In genomic region chr3:156859578-156859977, GRCh38 we compare ENCODE assay signal across 13 cellular contexts. TPM values are rescaled to one million over a fixed set of nuclear protein-coding genes. Genes with fewer than 3 reads are reported as not detected.
DNase-seq lines count a peak whose midpoint lies in the region; ATAC-seq, FAIRE-seq and TF ChIP-seq lines count a peak whose summit lies in the region.
"Had no signal": no experiment of that assay in that cellular context is flagged by ENCODE, and none has a peak within 500 bp of the region (broad histone marks: within the 10 kb centered on the region; RNA-seq: fewer than 3 reads in every experiment).

No MANE protein-coding gene starts in this region.

- TF ChIP-seq CTCF in CD8-positive, alpha-beta T cell (IDR thresholded peaks at IDR 0.05), result no peak

- peak; percentile 77 for FAIRE-seq in GM12891 (lab: Jason Lieb, UNC)

- no peak for TF ChIP-seq POLR2A in GM12891 (IDR thresholded peaks at IDR 0.05; ENCODE audit: low read depth, low read length)

- H3K4me1 ChIP-seq in CD8-positive, alpha-beta T cell (ENCODE audit: insufficient read depth, low read length), result no peaks in the 10 kb centered on the region

- no peak overlapping the region for H3K4me3 Mint-ChIP-seq in CD8-positive, alpha-beta T cell
- no peak overlapping the region for H3K4me3 Mint-ChIP-seq in immature natural killer cell
- H3K4me3 Mint-ChIP-seq: stimulated activated effector memory CD8-positive, alpha-beta T cell treated with anti-CD3 and anti-CD28 coated beads, Interleukin-12 subunit alpha, Interleukin-12 subunit beta, amount 100 ng/mL, for 72 hours had no signal

- intact Hi-C loops in CD8-positive, alpha-beta T cell (cut with DNase I, micrococcal nuclease), result no loop called here

- H3K27me3 Mint-ChIP-seq in CD8-positive, alpha-beta T cell (ENCODE audit: low read depth), result no peaks in the 10 kb centered on the region
- H3K27me3 Mint-ChIP-seq in immature natural killer cell (ENCODE audit: low read depth in 3 of 3), result peaks cover 0 to 2% (median 1%) of the 10 kb centered on the region in 3 donors

- H3K4me3 ChIP-seq in CD8-positive, alpha-beta T cell (ENCODE audit: low read depth, low read length), result no peak overlapping the region
- H3K4me3 ChIP-seq: MG63 had no signal

- no peaks in the 10 kb centered on the region for H3K36me3 ChIP-seq in CD8-positive, alpha-beta T cell (ENCODE audit: insufficient read depth, low read length)
- H3K36me3 ChIP-seq: MG63 had no signal

- H3K9me3 ChIP-seq in CD8-positive, alpha-beta T cell (ENCODE audit: low read length), result no peaks in the 10 kb centered on the region
- H3K9me3 ChIP-seq: MG63 had no signal

- no peaks in the 10 kb centered on the region for H3K36me3 Mint-ChIP-seq in CD8-positive, alpha-beta T cell
- no peaks in the 10 kb centered on the region for H3K36me3 Mint-ChIP-seq in immature natural killer cell
- H3K36me3 Mint-ChIP-seq: stimulated activated effector memory CD8-positive, alpha-beta T cell treated with anti-CD3 and anti-CD28 coated beads, Interleukin-12 subunit alpha, Interleukin-12 subunit beta, amount 100 ng/mL, for 72 hours had no signal

- DNase-seq in GM12891 (ENCODE audit: insufficient read length, low spot score) (no peak), substantia nigra (lab: John Stamatoyannopoulos, UW) (no peak), immature natural killer cell (no peak)
- DNase-seq in CD8-positive, alpha-beta T cell, result no peak
- DNase-seq in effector CD8-positive, alpha-beta T cell (lab: John Stamatoyannopoulos, UW), result no peak
- DNase-seq: activated CD8-positive, alpha-beta memory T cell treated with anti-CD3 and anti-CD28 coated beads, Interleukin-2, amount 50 U/mL, for 4 hours; MG63; NK-92 treated with Interleukin-12 subunit alpha and Interleukin-12 subunit beta, amount 100 ng/mL, for 24 hours had no signal

- no peaks in the 10 kb centered on the region for H3K27me3 ChIP-seq in CD8-positive, alpha-beta T cell (ENCODE audit: insufficient read depth, low read length)
- H3K27me3 ChIP-seq: MG63 had no signal

- H3K27ac Mint-ChIP-seq in CD8-positive, alpha-beta T cell, result no peak overlapping the region
- H3K27ac Mint-ChIP-seq in immature natural killer cell, result no peak overlapping the region
- H3K27ac Mint-ChIP-seq: stimulated activated effector memory CD8-positive, alpha-beta T cell treated with anti-CD3 and anti-CD28 coated beads, Interleukin-12 subunit alpha, Interleukin-12 subunit beta, amount 100 ng/mL, for 72 hours had no signal

- ATAC-seq in GM19351 (IDR thresholded peaks at IDR 0.05; ENCODE audit: unreplicated experiment) (peak; percentile 100), HG02759 (IDR thresholded peaks at IDR 0.05; ENCODE audit: unreplicated experiment) (peak; percentile 93), HG03469 (IDR thresholded peaks at IDR 0.05; ENCODE audit: unreplicated experiment) (peak; percentile 98)
- no peak for ATAC-seq in CD8-positive, alpha-beta T cell
- ATAC-seq: stimulated activated effector memory CD8-positive, alpha-beta T cell treated with anti-CD3 and anti-CD28 coated beads, Interleukin-12 subunit alpha, Interleukin-12 subunit beta, amount 100 ng/mL, for 72 hours had no signal

- H3K27ac ChIP-seq in CD8-positive, alpha-beta T cell (ENCODE audit: low read depth, low read length), result no peak overlapping the region
- no peak overlapping the region for H3K27ac ChIP-seq in substantia nigra (ENCODE audit: low read depth, low read length, poor library complexity, severe bottlenecking)

- H3K9me3 Mint-ChIP-seq in CD8-positive, alpha-beta T cell, result no peaks in the 10 kb centered on the region
- no peaks in the 10 kb centered on the region for H3K9me3 Mint-ChIP-seq in immature natural killer cell
- H3K9me3 Mint-ChIP-seq: stimulated activated effector memory CD8-positive, alpha-beta T cell treated with anti-CD3 and anti-CD28 coated beads, Interleukin-12 subunit alpha, Interleukin-12 subunit beta, amount 100 ng/mL, for 72 hours had no signal

- CTCF ChIA-PET in CD8-positive, alpha-beta T cell (lab: Charles Lee), result no interaction called here

- POLR2A ChIA-PET in CD8-positive, alpha-beta T cell (lab: Charles Lee), result no interaction called here

- H3K4me1 Mint-ChIP-seq in CD8-positive, alpha-beta T cell (ENCODE audit: low read depth), result no peaks in the 10 kb centered on the region
- no peaks in the 10 kb centered on the region for H3K4me1 Mint-ChIP-seq in immature natural killer cell
- H3K4me1 Mint-ChIP-seq: stimulated activated effector memory CD8-positive, alpha-beta T cell treated with anti-CD3 and anti-CD28 coated beads, Interleukin-12 subunit alpha, Interleukin-12 subunit beta, amount 100 ng/mL, for 72 hours had no signal

TF ChIP-seq in GM12891, 5 proteins besides CTCF, POLR2A, EP300 and RAD21:
- peak; percentile 84 for TF ChIP-seq SPI1 (IDR thresholded peaks at IDR 0.05; ENCODE audit: low read depth, low read length)
- no peak for TF ChIP-seq PAX5 (IDR thresholded peaks at IDR 0.05; ENCODE audit: insufficient read depth, low read length, severe bottlenecking)
- no peak for TF ChIP-seq POLR2AphosphoS5 (IDR thresholded peaks at IDR 0.05; ENCODE audit: low read depth, low read length)
- no peak for TF ChIP-seq POU2F2 (IDR thresholded peaks at IDR 0.05; ENCODE audit: low read depth, low read length)

RNA-seq across cellular contexts. Expression of gene LEKR1, which starts 33.4 kb away (rescaled TPM):
- 1.1 TPM for polyA plus RNA-seq in GM12891 (2012; ENCODE audit: low read depth, missing spikeins)
- 1 to 10 TPM; 1.5 to 1.8 TPM for total RNA-seq in CD8-positive, alpha-beta T cell
- 1 to 10 TPM in 2 of 3 donors, not detected in 1; 1.6 to 2.1 TPM for polyA plus RNA-seq in immature natural killer cell
- total RNA-seq: G401 had no signal
